Comparison of ENCODE assay signal across 9 cellular contexts in genomic region chr1:27026621-27027574, GRCh38. TPM values are rescaled to one million over a fixed set of nuclear protein-coding genes. Genes with fewer than 3 reads are reported as not detected.
DNase-seq lines count a peak whose midpoint lies in the region; ATAC-seq and TF ChIP-seq lines count a peak whose summit lies in the region.
"Had no signal": no experiment of that assay in that cellular context is flagged by ENCODE, and none has a peak within 500 bp of the region (broad histone marks: within the 10 kb centered on the region; RNA-seq: fewer than 3 reads in every experiment).

No MANE protein-coding gene starts in this region.

- H3K27me3 ChIP-seq in lower lobe of right lung (ENCODE audit: low read depth) = no peaks in the 10 kb centered on the region

- H3K4me1 ChIP-seq in lower lobe of right lung = peaks cover 27% of the 10 kb centered on the region

- ATAC-seq in lower lobe of right lung (peak; percentile 68 to 74), GM18520 (IDR thresholded peaks at IDR 0.05; ENCODE audit: unreplicated experiment) (no peak)

- H3K27ac ChIP-seq in lower lobe of right lung = peak overlapping the region; percentile 28

- H3K9me3 ChIP-seq in lower lobe of right lung = no peaks in the 10 kb centered on the region

- H3K36me3 ChIP-seq in lower lobe of right lung = no peaks in the 10 kb centered on the region

- H3K4me3 ChIP-seq in lower lobe of right lung = no peak overlapping the region

- intact Hi-C loops in lower lobe of right lung (cut with DNase I) = no loop called here

- no peak for TF ChIP-seq CTCF in lower lobe of right lung (IDR thresholded peaks at IDR 0.05)

- peak; percentile 90 for DNase-seq in AG08395 (ENCODE audit: low spot score)
- DNase-seq in MV-4-11 (lab: John Stamatoyannopoulos, UW) = peak; percentile 78
- DNase-seq in astrocyte of the hippocampus (ENCODE audit: low read depth, low spot score) = peak; percentile 95
- DNase-seq in lower lobe of right lung = peak; percentile 79
- no peak for DNase-seq in NCI-H524 (lab: John Stamatoyannopoulos, UW)
- no peak for DNase-seq in NAMALWA (ENCODE audit: low spot score)
- DNase-seq in GM19240 (ENCODE audit: insufficient read length, low spot score) = no peak
- DNase-seq: activated B cell treated with CpG ODN at 0.5 μM for 24 hours had no signal

RNA-seq across cellular contexts. Expression of gene TENT5B, which starts 14.2 kb away (rescaled TPM):
- 21.1 TPM for total RNA-seq in lower lobe of right lung
- total RNA-seq: activated B cell treated with CpG ODN at 0.5 μM for 24 hours had no signal

RNA-seq across cellular contexts. Expression of gene TRNP1, which starts 33.4 kb away (rescaled TPM):
- total RNA-seq in lower lobe of right lung = 15.3 TPM

Comparison
In these comparisons a context has a peak if more than half of its experiments do, and no peak if none do; other contexts are left out.
1. DNase-seq: peak in AG08395 (single experiment), MV-4-11 (single experiment), astrocyte of the hippocampus (single experiment) and lower lobe of right lung (single experiment); none in NCI-H524 (0 of 2), NAMALWA (single experiment) and GM19240 (single experiment).